ENCODE assay signal across 21 cellular contexts in the genomic region with DNA sequence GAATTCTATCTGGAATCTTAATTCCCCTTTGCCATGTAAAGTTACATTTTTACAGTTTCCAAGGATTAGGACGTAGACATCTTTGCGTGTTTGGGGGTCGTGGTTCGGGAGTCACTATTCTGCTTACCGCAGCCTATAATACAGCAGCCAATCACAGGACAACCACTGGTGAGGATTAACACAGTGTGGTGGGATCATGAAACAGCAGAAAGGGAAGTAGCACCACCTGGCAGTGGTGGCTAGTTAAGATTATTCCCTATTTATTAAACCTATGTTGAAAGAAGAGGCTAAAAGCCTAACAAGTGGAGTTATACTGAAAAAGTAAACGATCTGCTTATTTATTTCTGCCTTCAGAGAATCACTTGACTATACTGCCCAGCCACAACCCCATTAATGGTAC.
"Had no signal": no experiment of that assay in that cellular context is flagged by ENCODE, and none has a peak within 500 bp of the region (broad histone marks: within the 10 kb centered on the region; RNA-seq: fewer than 3 reads in every experiment).

No MANE protein-coding gene starts in this region.

- H3K4me1 ChIP-seq: lower lobe of right lung, parathyroid adenoma, sigmoid colon, upper lobe of left lung had no signal

- DNase-seq: activated CD4-positive, alpha-beta T cell treated with anti-CD3 and anti-CD28 coated beads, Interleukin-2, amount 10 ng/mL, durations not matched to agents 24 days and 14 days; activated CD8-positive, alpha-beta T cell treated with anti-CD3 and anti-CD28 coated beads for 36 hours; activated effector memory CD4-positive, alpha-beta T cell treated with anti-CD3 and anti-CD28 coated beads, Interleukin-2, amount 50 U/mL, for 16 hours; activated naive CD4-positive, alpha-beta T cell treated with anti-CD3 and anti-CD28 coated beads, Interleukin-2, amount 50 U/mL, for 16 hours; activated T-cell treated with anti-CD3 and anti-CD28 coated beads, Interleukin-2, amount 50 U/mL, for 4 hours; aorta; brain microvascular endothelial cell; central memory CD4-positive, alpha-beta T cell; dorsolateral prefrontal cortex; foreskin fibroblast; islet precursor cell; lower lobe of right lung; natural killer cell; sigmoid colon; stimulated activated CD4-positive, alpha-beta T cell treated with anti-CD3 and anti-CD28 coated beads, Interleukin-4, amount 100 ng/mL, for 4 hours; upper lobe of left lung had no signal

- H3K9me3 ChIP-seq: lower lobe of right lung, sigmoid colon, thoracic aorta, upper lobe of left lung had no signal

- H3K36me3 ChIP-seq: brain microvascular endothelial cell had no signal

- ATAC-seq: activated CD8-positive, alpha-beta T cell treated with anti-CD3 and anti-CD28 coated beads for 36 hours; activated T-cell treated with anti-CD3 and anti-CD28 coated beads, Interleukin-2, amount 50 U/mL, for 4 hours; lower lobe of right lung; natural killer cell; stimulated activated memory B cell treated with anti-CD40 and anti-IgM and Interleukin-4, amounts not matched to agents 10 μg/mL and 1 μg/mL and 100 μg/mL, for 72 hours had no signal

- H3K27ac ChIP-seq: brain microvascular endothelial cell, dorsolateral prefrontal cortex, epithelial cell of prostate, hepatocyte, lower lobe of right lung, parathyroid adenoma, sigmoid colon, thoracic aorta, upper lobe of left lung had no signal

- H3K4me3 ChIP-seq: dorsolateral prefrontal cortex, hepatocyte, lower lobe of right lung, sigmoid colon, thoracic aorta, upper lobe of left lung had no signal

- H3K27me3 ChIP-seq: brain microvascular endothelial cell, dorsolateral prefrontal cortex, hepatocyte, sigmoid colon, upper lobe of left lung had no signal
